Comparison of ENCODE assay signal across 21 cellular contexts in genomic region chr20:4007383-4008025, GRCh38. TPM values are rescaled to one million over a fixed set of nuclear protein-coding genes. Genes with fewer than 3 reads are reported as not detected.
A peak's percentile ranks its signal among the peaks of the same experiment; 100 is the strongest.
DNase-seq lines count a peak whose midpoint lies in the region; ATAC-seq and TF ChIP-seq lines count a peak whose summit lies in the region.
"Had no signal": no experiment of that assay in that cellular context is flagged by ENCODE, and none has a peak within 500 bp of the region (broad histone marks: within the 10 kb centered on the region; RNA-seq: fewer than 3 reads in every experiment).

No MANE protein-coding gene starts in this region.

- H3K27ac ChIP-seq in cardiac muscle cell, result peak overlapping the region; percentile 0
- no peak overlapping the region for H3K27ac ChIP-seq in naive thymus-derived CD4-positive, alpha-beta T cell (ENCODE audit: low read depth, low read length)
- peak overlapping the region; percentile 23 to 60 for H3K27ac ChIP-seq in tibial artery
- H3K27ac ChIP-seq: ovary had no signal

- peak overlapping the region; percentile 4 for H3K27ac Mint-ChIP-seq in activated T-helper 1 cell treated with anti-CD3 and anti-CD28 coated beads, Interleukin-12 subunit alpha, Interleukin-12 subunit beta, Interleukin-2, Interleukin-4 antibody, amounts not matched to agents 30 ng/mL and 10 ng/mL and 1 ng/mL, durations not matched to agents 14 hours and 24 hours and 36 hours
- H3K27ac Mint-ChIP-seq in naive thymus-derived CD4-positive, alpha-beta T cell, result peak overlapping the region in 5 of 9 donors; percentile 26 to 69 (median 56)
- H3K27ac Mint-ChIP-seq in T-cell, result no peak overlapping the region
- H3K27ac Mint-ChIP-seq: activated naive CD8-positive, alpha-beta T cell treated with anti-CD3 and anti-CD28 coated beads, Interleukin-2, amount 10 ng/mL, durations not matched to agents 7 days and 5 days; type B pancreatic cell had no signal

- no peaks in the 10 kb centered on the region for H3K27me3 Mint-ChIP-seq in activated T-helper 1 cell treated with anti-CD3 and anti-CD28 coated beads, Interleukin-12 subunit alpha, Interleukin-12 subunit beta, Interleukin-2, Interleukin-4 antibody, amounts not matched to agents 30 ng/mL and 10 ng/mL and 1 ng/mL, durations not matched to agents 14 hours and 24 hours and 36 hours (ENCODE audit: insufficient read depth)
- H3K27me3 Mint-ChIP-seq in naive thymus-derived CD4-positive, alpha-beta T cell, result no peaks in the 10 kb centered on the region
- H3K27me3 Mint-ChIP-seq in T-cell, result no peaks in the 10 kb centered on the region
- H3K27me3 Mint-ChIP-seq: activated naive CD8-positive, alpha-beta T cell treated with anti-CD3 and anti-CD28 coated beads, Interleukin-2, amount 10 ng/mL, durations not matched to agents 7 days and 5 days; type B pancreatic cell had no signal

- CTCF ChIA-PET in naive thymus-derived CD4-positive, alpha-beta T cell (lab: Charles Lee), result interaction anchor here (0.6 to 1.1 kb wide), 3 partner anchors 8 to 170 kb away, joined by 3 to 4 read pairs (median 3); no protein-coding TSS in a partner anchor
- CTCF ChIA-PET in T-cell (lab: Charles Lee), result interaction anchor here in 1 of 2 donors (0.7 to 1.0 kb wide), 2 partner anchors 79 to 240 kb away, joined by 3 to 11 read pairs; partner anchors contain the start of gene ADISSP

- no peak for ATAC-seq in left cardiac atrium
- no peak for ATAC-seq in naive thymus-derived CD4-positive, alpha-beta T cell
- ATAC-seq in T-cell (replicated peaks in 1 of 4), result no peak
- ATAC-seq: HCT116 had no signal

- peaks cover 52% of the 10 kb centered on the region for H3K4me1 Mint-ChIP-seq in activated T-helper 1 cell treated with anti-CD3 and anti-CD28 coated beads, Interleukin-12 subunit alpha, Interleukin-12 subunit beta, Interleukin-2, Interleukin-4 antibody, amounts not matched to agents 30 ng/mL and 10 ng/mL and 1 ng/mL, durations not matched to agents 14 hours and 24 hours and 36 hours (ENCODE audit: low read depth)
- H3K4me1 Mint-ChIP-seq in naive thymus-derived CD4-positive, alpha-beta T cell, result peaks cover 8 to 35% (median 19%) of the 10 kb centered on the region in 7 donors
- peaks cover 17 to 42% (median 25%) of the 10 kb centered on the region in 3 donors for H3K4me1 Mint-ChIP-seq in T-cell

- H3K9me3 ChIP-seq in cardiac muscle cell (ENCODE audit: low read depth), result no peaks in the 10 kb centered on the region
- no peaks in the 10 kb centered on the region for H3K9me3 ChIP-seq in naive thymus-derived CD4-positive, alpha-beta T cell (ENCODE audit: control insufficient read depth in 2 of 3, low read length in 3 of 3)
- H3K9me3 ChIP-seq in tibial artery, result no peaks in the 10 kb centered on the region
- H3K9me3 ChIP-seq: BE2C, ovary had no signal

- H3K4me1 ChIP-seq in cardiac muscle cell (ENCODE audit: low read depth) (no peaks in the 10 kb centered on the region), tibial artery (peaks cover 0 to 46% (median 22%) of the 10 kb centered on the region in 4 donors)
- no peaks in the 10 kb centered on the region for H3K4me1 ChIP-seq in naive thymus-derived CD4-positive, alpha-beta T cell (ENCODE audit: control insufficient read depth in 2 of 2, insufficient read depth in 2 of 2, low read length in 2 of 2)

- H3K9me3 Mint-ChIP-seq in activated T-helper 1 cell treated with anti-CD3 and anti-CD28 coated beads, Interleukin-12 subunit alpha, Interleukin-12 subunit beta, Interleukin-2, Interleukin-4 antibody, amounts not matched to agents 30 ng/mL and 10 ng/mL and 1 ng/mL, durations not matched to agents 14 hours and 24 hours and 36 hours, result no peaks in the 10 kb centered on the region
- H3K9me3 Mint-ChIP-seq in naive thymus-derived CD4-positive, alpha-beta T cell, result no peaks in the 10 kb centered on the region
- no peaks in the 10 kb centered on the region for H3K9me3 Mint-ChIP-seq in T-cell
- H3K9me3 Mint-ChIP-seq: activated naive CD8-positive, alpha-beta T cell treated with anti-CD3 and anti-CD28 coated beads, Interleukin-2, amount 10 ng/mL, durations not matched to agents 7 days and 5 days; type B pancreatic cell had no signal

- H3K4me3 Mint-ChIP-seq in activated T-helper 1 cell treated with anti-CD3 and anti-CD28 coated beads, Interleukin-12 subunit alpha, Interleukin-12 subunit beta, Interleukin-2, Interleukin-4 antibody, amounts not matched to agents 30 ng/mL and 10 ng/mL and 1 ng/mL, durations not matched to agents 14 hours and 24 hours and 36 hours, result no peak overlapping the region
- H3K4me3 Mint-ChIP-seq in naive thymus-derived CD4-positive, alpha-beta T cell, result no peak overlapping the region
- no peak overlapping the region for H3K4me3 Mint-ChIP-seq in T-cell
- H3K4me3 Mint-ChIP-seq: activated naive CD8-positive, alpha-beta T cell treated with anti-CD3 and anti-CD28 coated beads, Interleukin-2, amount 10 ng/mL, durations not matched to agents 7 days and 5 days; type B pancreatic cell had no signal

- H3K27me3 ChIP-seq in cardiac muscle cell (no peaks in the 10 kb centered on the region), tibial artery (no peaks in the 10 kb centered on the region)
- H3K27me3 ChIP-seq in naive thymus-derived CD4-positive, alpha-beta T cell (ENCODE audit: control insufficient read depth in 2 of 2, insufficient read depth in 2 of 2, low read length in 2 of 2), result no peaks in the 10 kb centered on the region
- H3K27me3 ChIP-seq: BE2C, ovary had no signal

- H3K4me3 ChIP-seq in cardiac muscle cell (no peak overlapping the region), tibial artery (no peak overlapping the region)
- H3K4me3 ChIP-seq in naive thymus-derived CD4-positive, alpha-beta T cell (ENCODE audit: low read length), result no peak overlapping the region
- H3K4me3 ChIP-seq: coronary artery, lung, ovary had no signal

- DNase-seq in cardiac muscle cell (ENCODE audit: low read depth in 1 of 2, low spot score in 1 of 2) (no peak), left cardiac atrium (no peak), tibial artery (no peak), NCI-H2081 treated with DMSO at 0.1 percent for 48 hours (lab: John Stamatoyannopoulos, UW) (no peak), hippocampal formation (lab: John Stamatoyannopoulos, UW) (no peak), T-cell (no peak)
- DNase-seq in activated T-helper 1 cell treated with anti-CD3 and anti-CD28 coated beads, Interleukin-12 subunit alpha, Interleukin-12 subunit beta, Interleukin-2, Interleukin-4 antibody, amounts not matched to agents 30 ng/mL and 10 ng/mL and 1 ng/mL, durations not matched to agents 14 hours and 24 hours and 36 hours (ENCODE audit: low spot score), result no peak
- DNase-seq in naive thymus-derived CD4-positive, alpha-beta T cell, result no peak
- DNase-seq: 8988T; activated CD4-positive, alpha-beta T cell treated with anti-CD3 and anti-CD28 coated beads for 4 hours; activated naive CD8-positive, alpha-beta T cell treated with anti-CD3 and anti-CD28 coated beads, Interleukin-2, amount 10 ng/mL, durations not matched to agents 7 days and 5 days; NCI-H1417 treated with DMSO at 0.1 percent for 48 hours; NCI-H510A treated with DMSO at 0.1 percent for 48 hours; stimulated activated CD4-positive, alpha-beta T cell treated with anti-CD3 and anti-CD28 coated beads, Interleukin-2, amount 100 ng/mL, for 24 hours; stimulated activated naive CD4-positive, alpha-beta T cell had no signal

- peaks cover 21% of the 10 kb centered on the region for H3K36me3 Mint-ChIP-seq in activated T-helper 1 cell treated with anti-CD3 and anti-CD28 coated beads, Interleukin-12 subunit alpha, Interleukin-12 subunit beta, Interleukin-2, Interleukin-4 antibody, amounts not matched to agents 30 ng/mL and 10 ng/mL and 1 ng/mL, durations not matched to agents 14 hours and 24 hours and 36 hours (ENCODE audit: low read depth)
- H3K36me3 Mint-ChIP-seq in naive thymus-derived CD4-positive, alpha-beta T cell, result peaks cover 0 to 16% (median 5%) of the 10 kb centered on the region in 5 donors
- peaks cover 16% of the 10 kb centered on the region for H3K36me3 Mint-ChIP-seq in T-cell

- H3K36me3 ChIP-seq in cardiac muscle cell (no peaks in the 10 kb centered on the region), tibial artery (no peaks in the 10 kb centered on the region)
- peaks cover 0 to 3% (median 0%) of the 10 kb centered on the region in 3 experiments for H3K36me3 ChIP-seq in naive thymus-derived CD4-positive, alpha-beta T cell (ENCODE audit: control insufficient read depth in 2 of 3, insufficient read depth in 3 of 3, low read length in 3 of 3)
- H3K36me3 ChIP-seq: BE2C, ovary had no signal

- POLR2A ChIA-PET in naive thymus-derived CD4-positive, alpha-beta T cell (lab: Charles Lee), result interaction anchor here (0.6 to 1.4 kb wide), 6 partner anchors 13 to 230 kb away, joined by 3 to 5 read pairs (median 3); no protein-coding TSS in a partner anchor
- POLR2A ChIA-PET in T-cell (lab: Charles Lee), result interaction anchor here in 1 of 2 donors (0.6 kb wide), 1 partner anchor 106 kb away, joined by 3 read pairs; no protein-coding TSS in a partner anchor

- intact Hi-C loops in left cardiac atrium (cut with DNase I) (no loop called here), tibial artery (cut with DNase I; ENCODE audit: low total_unique reads) (no loop called here)
- intact Hi-C loops in activated T-helper 1 cell treated with anti-CD3 and anti-CD28 coated beads, Interleukin-12 subunit alpha, Interleukin-12 subunit beta, Interleukin-2, Interleukin-4 antibody, amounts not matched to agents 30 ng/mL and 10 ng/mL and 1 ng/mL, durations not matched to agents 14 hours and 24 hours and 36 hours (cut with micrococcal nuclease), result no loop called here
- intact Hi-C loops in naive thymus-derived CD4-positive, alpha-beta T cell (cut with micrococcal nuclease), result no loop called here

- TF ChIP-seq CTCF in cardiac muscle cell (IDR thresholded peaks at IDR 0.05; ENCODE audit: low read depth, low read length) (no peak), tibial artery (IDR thresholded peaks at IDR 0.05) (no peak)

RNA-seq across cellular contexts. Expression of gene RNF24, which starts 7.9 kb away (rescaled TPM):
- total RNA-seq in cardiac muscle cell (4.4 and 7.7 TPM in 2 replicates), left cardiac atrium (10 to 100 TPM; 10.5 to 13.0 TPM), T-cell (10 to 100 TPM in 4 of 5 donors, 1 to 10 TPM in 1; 6.9 to 31.7 (median 23.7) TPM)
- polyA plus RNA-seq in cardiac muscle cell, result 16.1 and 23.8 TPM in 2 replicates
- 14.7 and 14.8 TPM in 2 replicates for total RNA-seq in activated T-helper 1 cell treated with anti-CD3 and anti-CD28 coated beads, Interleukin-12 subunit alpha, Interleukin-12 subunit beta, Interleukin-2, Interleukin-4 antibody, amounts not matched to agents 30 ng/mL and 10 ng/mL and 1 ng/mL, durations not matched to agents 14 hours and 24 hours and 36 hours
- total RNA-seq in naive thymus-derived CD4-positive, alpha-beta T cell, result 10 to 100 TPM in 4 of 5 experiments, 1 to 10 TPM in 1; 6.8 to 22.5 (median 19.4) TPM
- polyA plus RNA-seq in naive thymus-derived CD4-positive, alpha-beta T cell, result 10 to 100 TPM in 1 of 2 donors, 1 to 10 TPM in 1; 9.1 to 12.2 TPM

Comparison
In these comparisons a context has a peak if more than half of its experiments do, and no peak if none do; other contexts are left out.
1. H3K27ac Mint-ChIP-seq: peak in activated T-helper 1 cell treated with anti-CD3 and anti-CD28 coated beads, Interleukin-12 subunit alpha, Interleukin-12 subunit beta, Interleukin-2, Interleukin-4 antibody, amounts not matched to agents 30 ng/mL and 10 ng/mL and 1 ng/mL, durations not matched to agents 14 hours and 24 hours and 36 hours (single experiment) and naive thymus-derived CD4-positive, alpha-beta T cell (5 of 9); none in T-cell (0 of 2).